Comparison of ENCODE assay signal across 20 cellular contexts in genomic region chr11:25066706-25067105, GRCh38.
A peak's percentile ranks its signal among the peaks of the same experiment; 100 is the strongest.
DNase-seq lines count a peak whose midpoint lies in the region; ATAC-seq and TF ChIP-seq lines count a peak whose summit lies in the region.
"Had no signal": no experiment of that assay in that cellular context is flagged by ENCODE, and none has a peak within 500 bp of the region (broad histone marks: within the 10 kb centered on the region; RNA-seq: fewer than 3 reads in every experiment).

No MANE protein-coding gene starts in this region.

- ATAC-seq in foreskin keratinocyte: no peak

- no peaks in the 10 kb centered on the region for H3K27me3 Mint-ChIP-seq in Calu3 (ENCODE audit: unreplicated experiment)
- H3K27me3 Mint-ChIP-seq: CD4-positive, CD25-positive, alpha-beta regulatory T cell; CD8-positive, alpha-beta memory T cell had no signal

- no peaks in the 10 kb centered on the region for H4K20me1 ChIP-seq in MM.1S (ENCODE audit: insufficient read depth, low read length)

- H3K9me2 ChIP-seq in MM.1S (replicated peaks; ENCODE audit: insufficient read depth, low read length): no peaks in the 10 kb centered on the region

- peaks cover 28% of the 10 kb centered on the region for H3K4me1 Mint-ChIP-seq in Calu3 (ENCODE audit: low read depth, unreplicated experiment)
- H3K4me1 Mint-ChIP-seq: CD4-positive, CD25-positive, alpha-beta regulatory T cell; CD8-positive, alpha-beta memory T cell had no signal

- H3K4me1 ChIP-seq in MM.1S (ENCODE audit: low read length) (peaks cover 17% of the 10 kb centered on the region), foreskin keratinocyte (peaks cover 25% of the 10 kb centered on the region)
- H3K4me1 ChIP-seq: BE2C, Caco-2 had no signal

- H3K36me3 ChIP-seq in MM.1S (replicated peaks; ENCODE audit: insufficient read depth, low read length): no peaks in the 10 kb centered on the region
- H3K36me3 ChIP-seq: BE2C had no signal

- H3K9ac ChIP-seq in MM.1S (ENCODE audit: low read length): peak overlapping the region; percentile 5; the same call in 1 of the 2 replicates

- peaks cover 3% of the 10 kb centered on the region for H3F3A ChIP-seq in MM.1S (ENCODE audit: insufficient read depth, low read length)

- no peak overlapping the region for H3K4me3 Mint-ChIP-seq in Calu3 (ENCODE audit: low read depth, unreplicated experiment)
- H3K4me3 Mint-ChIP-seq: CD4-positive, CD25-positive, alpha-beta regulatory T cell; CD8-positive, alpha-beta memory T cell; H9 had no signal

- H2AFZ ChIP-seq in MM.1S (ENCODE audit: low read length): peak overlapping the region; percentile 35

- H3K9me3 Mint-ChIP-seq in Calu3 (ENCODE audit: low read depth, unreplicated experiment): no peaks in the 10 kb centered on the region

- no peak for TF ChIP-seq CTCF in Calu3 (IDR thresholded peaks at IDR 0.05; ENCODE audit: unreplicated experiment)
- TF ChIP-seq CTCF in MM.1S (IDR thresholded peaks at IDR 0.05; ENCODE audit: low read length): no peak
- TF ChIP-seq CTCF in foreskin keratinocyte (conservative IDR thresholded peaks at IDR 0.05): no peak
- no peak for TF ChIP-seq CTCF in GM13976 (IDR thresholded peaks at IDR 0.05; ENCODE audit: borderline replicate concordance, control extremely low read depth, extremely low read depth, insufficient read depth, missing control alignments)

- no TSS peak for BruUV-seq in Calu3 (replicated peaks; lab: Mats Ljungman, UMichigan)

- peak overlapping the region; percentile 30 for H3K4me3 ChIP-seq in MM.1S (ENCODE audit: low read length)

- no peaks in the 10 kb centered on the region for H3K9me3 ChIP-seq in MM.1S (replicated peaks; ENCODE audit: insufficient read depth, low read length)
- H3K9me3 ChIP-seq: BE2C, Caco-2 had no signal

- DNase-seq in Calu3 (no peak), MM.1S (peak; percentile 91), RPMI8226 (peak; percentile 9), foreskin keratinocyte (no peak), NCI-H526 (lab: John Stamatoyannopoulos, UW) (no peak), GM13976 (ENCODE audit: low spot score) (no peak), KBM-7 (no peak)
- no peak for DNase-seq in effector CD4-positive, alpha-beta T cell
- DNase-seq: ACHN; BE2C; C1 segment of cervical spinal cord; Caco-2; CD4-positive, CD25-positive, alpha-beta regulatory T cell; CD8-positive, alpha-beta memory T cell; DMS153; DMS79; GDM1; GOT3; H9 had no signal

- no peaks in the 10 kb centered on the region for H3K36me3 Mint-ChIP-seq in Calu3 (ENCODE audit: insufficient read depth, unreplicated experiment)
- H3K36me3 Mint-ChIP-seq: CD4-positive, CD25-positive, alpha-beta regulatory T cell; CD8-positive, alpha-beta memory T cell had no signal

- H3K27ac Mint-ChIP-seq in Calu3 (ENCODE audit: unreplicated experiment): peak overlapping the region; percentile 10
- H3K27ac Mint-ChIP-seq: CD4-positive, CD25-positive, alpha-beta regulatory T cell; CD8-positive, alpha-beta memory T cell; H9 had no signal

- no peaks in the 10 kb centered on the region for H3K79me2 ChIP-seq in MM.1S (ENCODE audit: low read length)

- in situ Hi-C loops in GM13976 (cut with MboI; ENCODE audit: low sequenced_read_pairs, unreplicated experiment) (no loop called here), KBM-7 (cut with MboI; ENCODE audit: low pct_unique_long_range_greater_than_20kb, low sequenced_read_pairs) (no loop called here)

- H3K27ac ChIP-seq in MM.1S (ENCODE audit: low read length) (peak overlapping the region; percentile 40; the same call in 1 of the 2 replicates), foreskin keratinocyte (peak overlapping the region; percentile 4)
- H3K27ac ChIP-seq: HL-60 had no signal

- CTCF ChIA-PET in Calu3 (lab: Charles Lee): interaction anchor here (0.9 kb wide), 1 partner anchor 493 kb away, joined by 3 read pairs; no protein-coding TSS in a partner anchor

- H3K27me3 ChIP-seq in MM.1S (replicated peaks; ENCODE audit: insufficient read depth, low read length) (no peaks in the 10 kb centered on the region), foreskin keratinocyte (no peaks in the 10 kb centered on the region)
- H3K27me3 ChIP-seq: BE2C had no signal

- peak overlapping the region; percentile 58 for H3K4me2 ChIP-seq in MM.1S (ENCODE audit: low read depth, low read length)

- intact Hi-C loops in Calu3 (cut with micrococcal nuclease; ENCODE audit: unreplicated experiment): no loop called here

Comparison
In these comparisons a context has a peak if more than half of its experiments do, and no peak if none do; other contexts are left out.
1. DNase-seq: peak in MM.1S (single experiment) and RPMI8226 (single experiment); none in Calu3 (single experiment), foreskin keratinocyte (0 of 2), NCI-H526 (0 of 2), GM13976 (single experiment), KBM-7 (single experiment) and effector CD4-positive, alpha-beta T cell (single experiment).